In the genomic region with DNA sequence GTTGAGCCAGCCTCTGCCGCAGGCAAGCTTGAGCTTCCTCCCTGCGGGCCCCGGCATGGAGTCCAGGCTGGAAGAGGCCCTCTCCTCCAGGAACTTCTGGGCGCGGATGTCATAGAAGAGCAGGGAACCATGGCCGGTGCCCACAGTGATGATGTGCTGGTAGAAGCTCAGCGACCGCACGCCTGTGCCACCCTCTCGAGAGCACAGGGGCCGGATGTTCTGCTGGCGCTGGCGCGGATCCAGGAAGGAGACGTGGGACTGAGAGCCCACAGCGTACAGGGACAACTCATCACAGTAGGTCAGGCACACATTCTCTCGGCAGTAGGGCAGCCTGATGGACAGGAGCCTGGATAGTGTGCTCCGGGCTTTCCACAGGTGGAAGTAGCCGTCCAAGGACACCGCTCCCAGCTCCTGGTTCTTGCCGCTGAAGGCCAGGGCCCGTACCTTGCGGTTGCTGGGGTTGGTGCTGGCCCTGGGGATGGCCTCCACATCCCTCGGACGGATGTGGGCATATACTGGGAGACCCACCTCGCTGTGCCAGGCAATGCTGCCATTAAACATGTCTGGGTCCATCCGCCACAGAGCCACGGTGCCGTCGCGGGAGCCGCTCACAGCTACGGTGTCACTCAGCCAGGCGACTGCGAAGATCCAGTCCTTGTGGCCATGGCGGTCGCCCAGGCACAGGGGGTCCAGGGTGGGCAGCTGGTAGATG, we compare ENCODE assay signal across 13 cellular contexts. TPM values are rescaled to one million over a fixed set of nuclear protein-coding genes. Genes with fewer than 3 reads are reported as not detected.
"Had no signal": no experiment of that assay in that cellular context is flagged by ENCODE, and none has a peak within 500 bp of the region (broad histone marks: within the 10 kb centered on the region; RNA-seq: fewer than 3 reads in every experiment).

No MANE protein-coding gene starts in this region.

- H3K27ac ChIP-seq: cardiac muscle cell, colonic mucosa, neutrophil, prostate gland, sigmoid colon, transverse colon had no signal

- DNase-seq: activated CD4-positive, alpha-beta memory T cell treated with anti-CD3 and anti-CD28 coated beads, Interleukin-2, amount 10 ng/mL, durations not matched to agents 7 days and 5 days; activated CD4-positive, alpha-beta T cell treated with anti-CD3 and anti-CD28 coated beads for 4 hours; activated naive CD4-positive, alpha-beta T cell; colonic mucosa; sigmoid colon; T-helper 17 cell; transverse colon had no signal

- H3K9me3 Mint-ChIP-seq: activated CD4-positive, alpha-beta memory T cell treated with anti-CD3 and anti-CD28 coated beads, Interleukin-2, amount 10 ng/mL, durations not matched to agents 7 days and 5 days; stimulated activated effector memory CD8-positive, alpha-beta T cell treated with anti-CD3 and anti-CD28 coated beads, Interleukin-12 subunit alpha, Interleukin-12 subunit beta, amount 100 ng/mL, for 72 hours had no signal

- H3K27me3 ChIP-seq: colonic mucosa, sigmoid colon, transverse colon had no signal

- H3K9me3 ChIP-seq: colonic mucosa, neutrophil, prostate gland, sigmoid colon, transverse colon had no signal

- ATAC-seq: esophagus mucosa; left lobe of liver; stimulated activated effector memory CD8-positive, alpha-beta T cell treated with anti-CD3 and anti-CD28 coated beads, Interleukin-12 subunit alpha, Interleukin-12 subunit beta, amount 100 ng/mL, for 72 hours; T-helper 17 cell had no signal

- H3K4me3 Mint-ChIP-seq: activated CD4-positive, alpha-beta memory T cell treated with anti-CD3 and anti-CD28 coated beads, Interleukin-2, amount 10 ng/mL, durations not matched to agents 7 days and 5 days; stimulated activated effector memory CD8-positive, alpha-beta T cell treated with anti-CD3 and anti-CD28 coated beads, Interleukin-12 subunit alpha, Interleukin-12 subunit beta, amount 100 ng/mL, for 72 hours; T-helper 17 cell had no signal

- H3K27ac Mint-ChIP-seq: activated CD4-positive, alpha-beta memory T cell treated with anti-CD3 and anti-CD28 coated beads, Interleukin-2, amount 10 ng/mL, durations not matched to agents 7 days and 5 days; stimulated activated effector memory CD8-positive, alpha-beta T cell treated with anti-CD3 and anti-CD28 coated beads, Interleukin-12 subunit alpha, Interleukin-12 subunit beta, amount 100 ng/mL, for 72 hours; T-helper 17 cell had no signal

- H3K36me3 ChIP-seq: cardiac muscle cell, colonic mucosa, neutrophil, prostate gland, sigmoid colon, transverse colon had no signal

- H3K36me3 Mint-ChIP-seq: stimulated activated effector memory CD8-positive, alpha-beta T cell treated with anti-CD3 and anti-CD28 coated beads, Interleukin-12 subunit alpha, Interleukin-12 subunit beta, amount 100 ng/mL, for 72 hours had no signal

- H3K4me1 ChIP-seq: colonic mucosa, prostate gland, sigmoid colon, transverse colon had no signal

- H3K4me3 ChIP-seq: colonic mucosa, transverse colon had no signal

- H3K4me1 Mint-ChIP-seq: activated CD4-positive, alpha-beta memory T cell treated with anti-CD3 and anti-CD28 coated beads, Interleukin-2, amount 10 ng/mL, durations not matched to agents 7 days and 5 days; stimulated activated effector memory CD8-positive, alpha-beta T cell treated with anti-CD3 and anti-CD28 coated beads, Interleukin-12 subunit alpha, Interleukin-12 subunit beta, amount 100 ng/mL, for 72 hours; T-helper 17 cell had no signal

- H3K27me3 Mint-ChIP-seq: T-helper 17 cell had no signal

RNA-seq across cellular contexts. Expression of a gene that starts 1.2 kb away (rescaled TPM):
- total RNA-seq: activated CD4-positive, alpha-beta memory T cell treated with anti-CD3 and anti-CD28 coated beads, Interleukin-2, amount 10 ng/mL, durations not matched to agents 7 days and 5 days; esophagus mucosa; left lobe of liver; T-helper 17 cell had no signal
